Comparison of ENCODE assay signal across 8 cellular contexts in genomic region chr9:110058304-110058953, GRCh38.
DNase-seq lines count a peak whose midpoint lies in the region; ATAC-seq lines count a peak whose summit lies in the region.

No MANE protein-coding gene starts in this region.

- 0 out of 2 replicates have a peak, but pooled peaks cover 6% of the 10 kb centered on the region for H3K36me3 ChIP-seq in SJCRH30

- peak overlapping the region; percentile 13 to 94 (median 60) for H3K27ac Mint-ChIP-seq in IgD-negative memory B cell
- H3K27ac Mint-ChIP-seq in activated naive CD8-positive, alpha-beta T cell treated with anti-CD3 and anti-CD28 coated beads, Interleukin-2, amount 50 U/mL, for 24 hours: no peak overlapping the region

- H3K4me1 ChIP-seq in SJCRH30: peaks cover 5% of the 10 kb centered on the region

- H3K4me3 Mint-ChIP-seq in IgD-negative memory B cell: peak overlapping the region; percentile 5 to 80 (median 40)
- H3K4me3 Mint-ChIP-seq in activated naive CD8-positive, alpha-beta T cell treated with anti-CD3 and anti-CD28 coated beads, Interleukin-2, amount 50 U/mL, for 24 hours: no peak overlapping the region

- H3K27ac ChIP-seq in SJCRH30: no peak overlapping the region

- no peaks in the 10 kb centered on the region for H3K9me3 ChIP-seq in SJCRH30 (replicated peaks)

- ATAC-seq in activated naive CD8-positive, alpha-beta T cell treated with anti-CD3 and anti-CD28 coated beads, Interleukin-2, amount 50 U/mL, for 24 hours: peak; percentile 71

- peaks cover 9% of the 10 kb centered on the region for H3K36me3 Mint-ChIP-seq in IgD-negative memory B cell
- peaks cover 1% of the 10 kb centered on the region for H3K36me3 Mint-ChIP-seq in activated naive CD8-positive, alpha-beta T cell treated with anti-CD3 and anti-CD28 coated beads, Interleukin-2, amount 50 U/mL, for 24 hours (ENCODE audit: low read depth)

- no peaks in the 10 kb centered on the region for H3K27me3 ChIP-seq in SJCRH30

- H3K4me3 ChIP-seq in SJCRH30: no peak overlapping the region

- H3K9me3 Mint-ChIP-seq in IgD-negative memory B cell: no peaks in the 10 kb centered on the region
- no peaks in the 10 kb centered on the region for H3K9me3 Mint-ChIP-seq in activated naive CD8-positive, alpha-beta T cell treated with anti-CD3 and anti-CD28 coated beads, Interleukin-2, amount 50 U/mL, for 24 hours

- H3K4me1 Mint-ChIP-seq in IgD-negative memory B cell: peaks cover 47 to 63% (median 63%) of the 10 kb centered on the region in 3 donors
- peaks cover 12% of the 10 kb centered on the region for H3K4me1 Mint-ChIP-seq in activated naive CD8-positive, alpha-beta T cell treated with anti-CD3 and anti-CD28 coated beads, Interleukin-2, amount 50 U/mL, for 24 hours

- H3K27me3 Mint-ChIP-seq in IgD-negative memory B cell: no peaks in the 10 kb centered on the region
- H3K27me3 Mint-ChIP-seq in activated naive CD8-positive, alpha-beta T cell treated with anti-CD3 and anti-CD28 coated beads, Interleukin-2, amount 50 U/mL, for 24 hours: peaks cover 7% of the 10 kb centered on the region

- peak; percentile 62 for DNase-seq in activated CD8-positive, alpha-beta memory T cell treated with anti-CD3 and anti-CD28 coated beads for 24 hours
- DNase-seq in activated CD8-positive, alpha-beta memory T cell treated with anti-CD3 and anti-CD28 coated beads, Interleukin-2, amount 50 U/mL, for 48 hours: no peak
- peak; percentile 54 to 69 for DNase-seq in SJCRH30
- peak; percentile 44 for DNase-seq in activated naive CD8-positive, alpha-beta T cell treated with anti-CD3 and anti-CD28 coated beads, Interleukin-2, amount 50 U/mL, for 24 hours
- DNase-seq in iPS DF 19.7 (ENCODE audit: low read depth, low spot score): peak; percentile 80
- peak; percentile 19 to 32 (median 21) for DNase-seq in stimulated activated CD4-positive, alpha-beta T cell treated with anti-CD3 and anti-CD28 coated beads, TNF-alpha, amount 100 ng/mL, for 1 hour (ENCODE audit: low read depth in 3 of 3, low spot score in 1 of 3)
- no peak for DNase-seq in cerebellar nuclear complex (lab: John Stamatoyannopoulos, UW)

Comparison
In these comparisons a context has a peak if more than half of its experiments do, and no peak if none do; other contexts are left out.
1. DNase-seq: peak in activated CD8-positive, alpha-beta memory T cell treated with anti-CD3 and anti-CD28 coated beads for 24 hours (single experiment), SJCRH30 (2 of 2), activated naive CD8-positive, alpha-beta T cell treated with anti-CD3 and anti-CD28 coated beads, Interleukin-2, amount 50 U/mL, for 24 hours (single experiment), iPS DF 19.7 (single experiment) and stimulated activated CD4-positive, alpha-beta T cell treated with anti-CD3 and anti-CD28 coated beads, TNF-alpha, amount 100 ng/mL, for 1 hour (3 of 3); none in activated CD8-positive, alpha-beta memory T cell treated with anti-CD3 and anti-CD28 coated beads, Interleukin-2, amount 50 U/mL, for 48 hours (single experiment) and cerebellar nuclear complex (0 of 2).